Comparison of ENCODE assay signal across 9 cellular contexts in genomic region chr21:44353200-44353970, GRCh38. TPM values are rescaled to one million over a fixed set of nuclear protein-coding genes. Genes with fewer than 3 reads are reported as not detected.
DNase-seq lines count a peak whose midpoint lies in the region; ATAC-seq and TF ChIP-seq lines count a peak whose summit lies in the region.
"Had no signal": no experiment of that assay in that cellular context is flagged by ENCODE, and none has a peak within 500 bp of the region (broad histone marks: within the 10 kb centered on the region; RNA-seq: fewer than 3 reads in every experiment).

TSS of gene TRPM2 (plus strand) at chr21:44353621. CDS start at chr21:44353701, 80 bp downstream.

- no peak for DNase-seq in activated CD4-positive, CD25-positive, alpha-beta regulatory T cell (lab: John Stamatoyannopoulos, UW)
- DNase-seq in RPMI8226 (peak; percentile 49), sigmoid colon (no peak), SK-N-SH (no peak), NCI-H2029 (lab: John Stamatoyannopoulos, UW) (no peak)

- H3K4me3 ChIP-seq in duodenal mucosa (ENCODE audit: low read depth in 1 of 2, low read length in 2 of 2) (peak within 1 kb of the TSS; percentile 44 to 55), sigmoid colon (peak within 1 kb of the TSS in 2 of 4 donors; percentile 9 to 31), SK-N-SH (ENCODE audit: low read depth in 2 of 2, low read length in 1 of 2) (no peak within 1 kb of the TSS)

- H3K27me3 ChIP-seq in duodenal mucosa (ENCODE audit: control insufficient read depth in 1 of 2, insufficient read depth in 2 of 2, low read length in 2 of 2) (peaks cover 15 to 25% of the 10 kb centered on the region in 2 donors), sigmoid colon (peaks cover 17 to 45% (median 31%) of the 10 kb centered on the region in 3 donors), SK-N-SH (ENCODE audit: insufficient read depth) (peaks cover 58% of the 10 kb centered on the region)

- peak within 1 kb of the TSS; percentile 43 for H3K27ac ChIP-seq in duodenal mucosa (ENCODE audit: low read depth, low read length)
- H3K27ac ChIP-seq in sigmoid colon, result peak within 1 kb of the TSS in 3 of 4 donors; percentile 48 to 62 (median 55)
- no peak within 1 kb of the TSS for H3K27ac ChIP-seq in SK-N-SH (ENCODE audit: low read depth in 2 of 2, low read length in 1 of 2)

- H3K9ac ChIP-seq in duodenal mucosa (ENCODE audit: low read depth in 1 of 2, low read length in 2 of 2) (peak within 1 kb of the TSS in 1 of 2 donors; percentile 6), SK-N-SH (no peak within 1 kb of the TSS)

- no peak within 1 kb of the TSS for H2AFZ ChIP-seq in SK-N-SH (ENCODE audit: low read depth)

- no peak for TF ChIP-seq POLR2A in sigmoid colon (IDR thresholded peaks at IDR 0.05)

- no peaks in the 10 kb centered on the region for H3K79me2 ChIP-seq in SK-N-SH (ENCODE audit: insufficient read depth)

- no peak for TF ChIP-seq RAD21 in SK-N-SH (IDR thresholded peaks at IDR 0.05; ENCODE audit: low read length)

- CTCF ChIA-PET in SK-N-SH (lab: Yijun Ruan, JAX), result no interaction called here

- H3K4me2 ChIP-seq in SK-N-SH, result no peak within 1 kb of the TSS

- intact Hi-C loops in sigmoid colon (cut with DNase I), result no loop called here

- H3K4me1 ChIP-seq in duodenal mucosa (ENCODE audit: control insufficient read depth in 1 of 2, insufficient read depth in 2 of 2, low read length in 2 of 2) (peaks cover 0 to 27% of the 10 kb centered on the region in 2 donors), sigmoid colon (peaks cover 0 to 10% (median 6%) of the 10 kb centered on the region in 4 donors), SK-N-SH (ENCODE audit: control insufficient read depth in 1 of 2, insufficient read depth in 2 of 2, low read depth in 1 of 2, low read length in 1 of 2) (no peaks in the 10 kb centered on the region)

- no peak for TF ChIP-seq CTCF in sigmoid colon (IDR thresholded peaks at IDR 0.05)
- TF ChIP-seq CTCF in SK-N-SH (IDR thresholded peaks at IDR 0.05), result no peak

- no peaks in the 10 kb centered on the region for H4K20me1 ChIP-seq in SK-N-SH (ENCODE audit: insufficient read depth)

- TF ChIP-seq EP300 in sigmoid colon (IDR thresholded peaks at IDR 0.05) (no peak), SK-N-SH (IDR thresholded peaks at IDR 0.05; ENCODE audit: borderline replicate concordance in 1 of 2, low read depth in 1 of 2, low read length in 1 of 2) (no peak)

- no peaks in the 10 kb centered on the region for H3F3A ChIP-seq in SK-N-SH (replicated peaks; ENCODE audit: insufficient read depth)

- no peaks in the 10 kb centered on the region for H3K9me2 ChIP-seq in SK-N-SH

- POLR2A ChIA-PET in SK-N-SH (lab: Yijun Ruan, JAX), result interaction anchor here (0.9 kb wide), 1 partner anchor 12 kb away, joined by 3 read pairs; no protein-coding TSS in a partner anchor

- WGBS in sigmoid colon, 2 donors, result 53 to 60% methylated on average over 21 of the region's 21 CpGs
- WGBS in SK-N-SH (ENCODE audit: low lambda C conversion rate), result 22% methylated on average over 8 of the region's 21 CpGs

- H3K36me3 ChIP-seq in duodenal mucosa (ENCODE audit: control insufficient read depth in 1 of 2, insufficient read depth in 2 of 2, low read length in 2 of 2) (no peaks in the 10 kb centered on the region), sigmoid colon (no peaks in the 10 kb centered on the region), SK-N-SH (replicated peaks in 1 of 2; ENCODE audit: control insufficient read depth in 1 of 2, insufficient read depth in 2 of 2, low read length in 1 of 2) (no peaks in the 10 kb centered on the region)

- H3K9me3 ChIP-seq in duodenal mucosa (ENCODE audit: control insufficient read depth in 1 of 2, low read length in 2 of 2) (no peaks in the 10 kb centered on the region), sigmoid colon (no peaks in the 10 kb centered on the region), SK-N-SH (no peaks in the 10 kb centered on the region)

- peak; percentile 36 to 55 for ATAC-seq in activated CD4-positive, CD25-positive, alpha-beta regulatory T cell treated with anti-CD3 and anti-CD28 coated beads, Interleukin-2, amount 50 U/mL, for 24 hours
- no peak for ATAC-seq in GM21717 (IDR thresholded peaks at IDR 0.05; ENCODE audit: unreplicated experiment)

TF ChIP-seq in SK-N-SH, 30 proteins besides CTCF, POLR2A, EP300 and RAD21:
- no peak for TF ChIP-seq EZH2phosphoT487 (IDR thresholded peaks at IDR 0.05; ENCODE audit: borderline replicate concordance, low read depth)
- no peak for TF ChIP-seq FOSL2 (IDR thresholded peaks at IDR 0.05; ENCODE audit: borderline replicate concordance, low read depth)
- TF ChIP-seq CHD2 (IDR thresholded peaks at IDR 0.05; ENCODE audit: low read length, partially characterized antibody), result no peak
- no peak for TF ChIP-seq JUND (IDR thresholded peaks at IDR 0.05)
- no peak for TF ChIP-seq NRF1 (IDR thresholded peaks at IDR 0.05; ENCODE audit: low read depth, low read length)
- no peak for TF ChIP-seq MEF2A (IDR thresholded peaks at IDR 0.05; ENCODE audit: borderline replicate concordance, low read depth)
- no peak for TF ChIP-seq MAX (IDR thresholded peaks at IDR 0.05; ENCODE audit: low read depth)
- no peak for TF ChIP-seq TEAD4 (IDR thresholded peaks at IDR 0.05; ENCODE audit: borderline replicate concordance, insufficient read depth)

RNA-seq across cellular contexts. Expression of gene TRPM2, which starts in this region (rescaled TPM):
- 1 to 10 TPM; 1.6 to 3.9 (median 3.2) TPM for total RNA-seq in sigmoid colon
- polyA plus RNA-seq in sigmoid colon (1 to 10 TPM; 2.4 to 4.9 (median 3.5) TPM), SK-N-SH (2012; rRNA removed) (not detected in 2 replicates)
- not detected in 2 replicates for polyA plus RNA-seq in SK-N-SH (2012; cell fraction: cytosol; rRNA removed)
- 0.02 TPM in 1 of 2 replicates, not detected in the other for polyA plus RNA-seq in SK-N-SH (2012; cell fraction: nucleus; rRNA removed)
- polyA plus RNA-seq: BJ had no signal

Comparison
In these comparisons a context has a peak if more than half of its experiments do, and no peak if none do; other contexts are left out.
1. H3K27ac ChIP-seq: peak in duodenal mucosa (single experiment) and sigmoid colon (3 of 4); none in SK-N-SH (0 of 2).
2. H3K4me3 ChIP-seq: peak in duodenal mucosa (2 of 2); none in SK-N-SH (0 of 2).